ENCODE assay signal across 8 cellular contexts in genomic region chr11:96393753-96394348, GRCh38. TPM values are rescaled to one million over a fixed set of nuclear protein-coding genes. Genes with fewer than 3 reads are reported as not detected.
A peak's percentile ranks its signal among the peaks of the same experiment; 100 is the strongest.
DNase-seq lines count a peak whose midpoint lies in the region; ATAC-seq and TF ChIP-seq lines count a peak whose summit lies in the region.

No MANE protein-coding gene starts in this region.

- no peak overlapping the region for H3K4me3 Mint-ChIP-seq in CD14-positive monocyte
- peak overlapping the region; percentile 49 for H3K4me3 Mint-ChIP-seq in neural crest cell

- H3K4me1 Mint-ChIP-seq in CD14-positive monocyte (peaks cover 16% of the 10 kb centered on the region), neural crest cell (peaks cover 17% of the 10 kb centered on the region)

- no peaks in the 10 kb centered on the region for H3K27me3 ChIP-seq in dorsolateral prefrontal cortex

- H3K27me3 Mint-ChIP-seq in CD14-positive monocyte (ENCODE audit: low read depth in 3 of 3) (peaks cover 0 to 1% (median 0%) of the 10 kb centered on the region in 3 donors), neural crest cell (ENCODE audit: low read depth) (no peaks in the 10 kb centered on the region)

- H3K27ac Mint-ChIP-seq in CD14-positive monocyte (no peak overlapping the region), neural crest cell (ENCODE audit: unreplicated experiment) (no peak overlapping the region)

- DNase-seq in CD14-positive monocyte (ENCODE audit: low spot score) (no peak), NCI-H69 (lab: John Stamatoyannopoulos, UW) (peak; percentile 69), dorsolateral prefrontal cortex (no peak), neural crest cell (ENCODE audit: low read depth, low spot score) (no peak), mesenteric fat pad (ENCODE audit: low spot score) (no peak)

- ATAC-seq in GM18861 (IDR thresholded peaks at IDR 0.05; ENCODE audit: unreplicated experiment) (peak; percentile 20), GM18907 (IDR thresholded peaks at IDR 0.05; ENCODE audit: unreplicated experiment) (no peak), HG03159 (IDR thresholded peaks at IDR 0.05; ENCODE audit: unreplicated experiment) (no peak)

- TF ChIP-seq CTCF in CD14-positive monocyte (IDR thresholded peaks at IDR 0.05) (peak; percentile 85), dorsolateral prefrontal cortex (IDR thresholded peaks at IDR 0.05 in 54 of 56, conservative IDR thresholded peaks at IDR 0.05 in 2 of 56; ENCODE audit: low read depth in 1 of 56, partially characterized antibody in 56 of 56) (peak; percentile 57 to 85 (median 76)), neural crest cell (conservative IDR thresholded peaks at IDR 0.05) (peak; percentile 85)

- H3K27ac ChIP-seq in dorsolateral prefrontal cortex, result peak overlapping the region in 7 of 59 donors; percentile 3 to 25 (median 21)

- no peak overlapping the region for H3K4me3 ChIP-seq in dorsolateral prefrontal cortex

- H3K36me3 Mint-ChIP-seq in CD14-positive monocyte (peaks cover 3 to 6% of the 10 kb centered on the region in 2 donors), neural crest cell (ENCODE audit: low read depth) (peaks cover 15% of the 10 kb centered on the region)

- H3K9me3 Mint-ChIP-seq in CD14-positive monocyte (peaks cover 0 to 5% (median 0%) of the 10 kb centered on the region in 7 donors), neural crest cell (peaks cover 6% of the 10 kb centered on the region)

- intact Hi-C loops in CD14-positive monocyte (cut with micrococcal nuclease), result loop anchor here (10.0 kb wide), 1 partner anchor 559 kb away; no protein-coding TSS in a partner anchor
- intact Hi-C loops in dorsolateral prefrontal cortex (cut with DNase I), result loop anchor here (2.0 to 10.0 kb wide), 6 partner anchors 52 to 602 kb away; partner anchors contain the start of genes CEP57 (in 2 of the 2) and MAML2 (in 1 of the 2)

RNA-seq across cellular contexts. Expression of gene JRKL, which starts 4.0 kb away (rescaled TPM):
- polyA plus RNA-seq in CD14-positive monocyte, result 1 to 10 TPM; 1.3 to 2.0 TPM
- 10 to 100 TPM in 24 of 120 experiments, 1 to 10 TPM in 96; 5.2 to 11.8 (median 9.0) TPM for total RNA-seq in dorsolateral prefrontal cortex
- 8.2 and 8.9 TPM in 2 replicates for total RNA-seq in neural crest cell
- 7.5 TPM for total RNA-seq in mesenteric fat pad

RNA-seq across cellular contexts. Expression of gene CCDC82, which starts 4.1 kb away (rescaled TPM):
- 10 to 100 TPM; 12.2 to 18.2 TPM for polyA plus RNA-seq in CD14-positive monocyte
- total RNA-seq in dorsolateral prefrontal cortex (10 to 100 TPM; 39.5 to 85.8 (median 56.7) TPM), neural crest cell (29.5 and 34.7 TPM in 2 replicates), mesenteric fat pad (29.0 TPM)

RNA-seq across cellular contexts. Expression of gene MAML2, which starts 50.9 kb away (rescaled TPM):
- polyA plus RNA-seq in CD14-positive monocyte, result 1 to 10 TPM in 1 of 2 donors, under 1 TPM in 1; 0.57 to 1.2 TPM
- total RNA-seq in dorsolateral prefrontal cortex (10 to 100 TPM in 64 of 120 experiments, 1 to 10 TPM in 56; 4.9 to 21.8 (median 10.2) TPM), neural crest cell (18.7 and 20.5 TPM in 2 replicates), mesenteric fat pad (19.9 TPM)
